18 cellular contexts compared by ENCODE assay signal in the genomic region with DNA sequence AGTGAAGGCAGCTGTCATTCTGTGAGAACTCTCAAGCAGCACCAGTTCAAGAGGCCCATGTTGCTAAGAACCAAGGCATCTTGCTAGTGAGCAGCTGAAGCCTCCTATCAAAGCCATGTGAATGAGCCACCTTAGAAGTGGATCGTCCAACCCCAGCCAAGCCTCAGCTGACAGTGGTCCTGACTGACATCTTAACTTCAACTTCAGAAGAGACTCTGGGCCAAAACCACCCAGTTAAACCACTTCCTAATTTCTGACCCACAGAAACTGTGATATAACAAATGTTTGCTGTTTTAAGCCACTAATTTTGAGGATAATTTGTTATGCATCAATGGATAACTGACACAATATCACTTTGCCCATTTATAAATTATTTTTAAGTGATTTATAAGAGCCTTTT.
"Had no signal": no experiment of that assay in that cellular context is flagged by ENCODE, and none has a peak within 500 bp of the region (broad histone marks: within the 10 kb centered on the region; RNA-seq: fewer than 3 reads in every experiment).

No MANE protein-coding gene starts in this region.

- H3K27ac Mint-ChIP-seq: activated naive CD4-positive, alpha-beta T cell treated with anti-CD3 and anti-CD28 coated beads for 36 hours; activated naive CD8-positive, alpha-beta T cell treated with anti-CD3 and anti-CD28 coated beads, Interleukin-2, amount 50 U/mL, for 24 hours; activated T-helper 17 cell treated with anti-CD3 and anti-CD28 coated beads, Interleukin-2, amount 50 U/mL, for 72 hours; naive thymus-derived CD4-positive, alpha-beta T cell; type B pancreatic cell had no signal

- DNase-seq: activated naive CD4-positive, alpha-beta T cell treated with anti-CD3 and anti-CD28 coated beads for 36 hours; activated naive CD8-positive, alpha-beta T cell treated with anti-CD3 and anti-CD28 coated beads, Interleukin-2, amount 50 U/mL, for 24 hours; aorta; effector CD8-positive, alpha-beta T cell; esophagus squamous epithelium; glutamatergic neuron; hypothalamus; kidney; left lung; mammary epithelial cell; naive thymus-derived CD4-positive, alpha-beta T cell; ovary; stimulated activated naive CD8-positive, alpha-beta T cell treated with anti-CD3 and anti-CD28 coated beads, Interleukin-15, amount 100 ng/mL, for 72 hours had no signal

- H3K9me3 Mint-ChIP-seq: type B pancreatic cell had no signal

- H3K36me3 Mint-ChIP-seq: type B pancreatic cell had no signal

- H3K4me1 Mint-ChIP-seq: activated naive CD8-positive, alpha-beta T cell treated with anti-CD3 and anti-CD28 coated beads, Interleukin-2, amount 50 U/mL, for 24 hours; activated T-helper 17 cell treated with anti-CD3 and anti-CD28 coated beads, Interleukin-2, amount 50 U/mL, for 72 hours; naive thymus-derived CD4-positive, alpha-beta T cell; stimulated activated naive CD8-positive, alpha-beta T cell treated with anti-CD3 and anti-CD28 coated beads, Interleukin-15, amount 100 ng/mL, for 72 hours had no signal

- FAIRE-seq: endothelial cell of umbilical vein had no signal

- H3K4me3 ChIP-seq: esophagus squamous epithelium, left lung, ovary had no signal

- H3K4me3 Mint-ChIP-seq: activated naive CD4-positive, alpha-beta T cell treated with anti-CD3 and anti-CD28 coated beads for 36 hours; activated naive CD8-positive, alpha-beta T cell treated with anti-CD3 and anti-CD28 coated beads, Interleukin-2, amount 50 U/mL, for 24 hours; activated T-helper 17 cell treated with anti-CD3 and anti-CD28 coated beads, Interleukin-2, amount 50 U/mL, for 72 hours; naive thymus-derived CD4-positive, alpha-beta T cell; stimulated activated naive CD8-positive, alpha-beta T cell treated with anti-CD3 and anti-CD28 coated beads, Interleukin-15, amount 100 ng/mL, for 72 hours; type B pancreatic cell had no signal

- H3K27me3 Mint-ChIP-seq: activated naive CD8-positive, alpha-beta T cell treated with anti-CD3 and anti-CD28 coated beads, Interleukin-2, amount 50 U/mL, for 24 hours; stimulated activated naive CD8-positive, alpha-beta T cell treated with anti-CD3 and anti-CD28 coated beads, Interleukin-15, amount 100 ng/mL, for 72 hours had no signal

- ATAC-seq: activated CD4-positive, CD25-positive, alpha-beta regulatory T cell treated with anti-CD3 and anti-CD28 coated beads, Interleukin-2, amount 50 U/mL, for 24 hours; activated naive CD8-positive, alpha-beta T cell treated with anti-CD3 and anti-CD28 coated beads, Interleukin-2, amount 50 U/mL, for 24 hours; activated T-helper 17 cell treated with anti-CD3 and anti-CD28 coated beads, Interleukin-2, amount 50 U/mL, for 72 hours; left lung; naive thymus-derived CD4-positive, alpha-beta T cell; sciatic nerve; stimulated activated naive CD8-positive, alpha-beta T cell treated with anti-CD3 and anti-CD28 coated beads, Interleukin-15, amount 100 ng/mL, for 72 hours had no signal
